In genomic region chr10:5891009-5891408, GRCh38 we compare ENCODE assay signal across 8 cellular contexts. TPM values are rescaled to one million over a fixed set of nuclear protein-coding genes. Genes with fewer than 3 reads are reported as not detected.
DNase-seq lines count a peak whose midpoint lies in the region; ATAC-seq, FAIRE-seq and TF ChIP-seq lines count a peak whose summit lies in the region.

No MANE protein-coding gene starts in this region.

- H3K4me1 Mint-ChIP-seq in activated naive CD4-positive, alpha-beta T cell treated with anti-CD3 and anti-CD28 coated beads, Interleukin-2, amount 10 ng/mL, durations not matched to agents 7 days and 5 days = peaks cover 65% of the 10 kb centered on the region
- H3K4me1 Mint-ChIP-seq in type B pancreatic cell (ENCODE audit: unreplicated experiment) = peaks cover 43% of the 10 kb centered on the region

- ATAC-seq in GM12878 = no peak
- no peak for ATAC-seq in lower lobe of right lung

- H3K79me2 ChIP-seq in GM12878 (ENCODE audit: control insufficient read depth, insufficient read depth, low read length) = peaks cover 52% of the 10 kb centered on the region

- in situ Hi-C loops in GM12878 (cut with MboI) = no loop called here

- CTCF ChIA-PET in activated naive CD4-positive, alpha-beta T cell treated with anti-CD3 and anti-CD28 coated beads, Interleukin-2, amount 10 ng/mL, durations not matched to agents 7 days and 5 days (lab: Charles Lee) = interaction anchor here (0.7 kb wide), 1 partner anchor 268 kb away, joined by 3 read pairs; no protein-coding TSS in a partner anchor
- CTCF ChIA-PET in GM12878 (lab: Yijun Ruan, JAX) = interaction anchor here (1.2 to 4.9 kb wide), 7 partner anchors 13 to 195 kb away, joined by 3 to 24 read pairs (median 5); no protein-coding TSS in a partner anchor

- DNase-seq in activated naive CD4-positive, alpha-beta T cell treated with anti-CD3 and anti-CD28 coated beads, Interleukin-2, amount 10 ng/mL, durations not matched to agents 7 days and 5 days = no peak
- DNase-seq in activated naive CD4-positive, alpha-beta T cell treated with Interleukin-2 at 50 U/mL for 16 hours = no peak
- DNase-seq in GM12878 (ENCODE audit: low read depth, low spot score) (no peak), lower lobe of right lung (no peak), type B pancreatic cell (ENCODE audit: extremely low spot score, unreplicated experiment) (no peak), cortex of kidney (lab: John Stamatoyannopoulos, UW) (no peak), hepatic stellate cell (ENCODE audit: low spot score) (no peak), GM19240 (ENCODE audit: insufficient read length, low spot score) (no peak)

- TSS peak; percentile 56 for BruUV-seq in GM12878 (replicated peaks; lab: Mats Ljungman, UMichigan)

- no peak for TF ChIP-seq CTCF in GM12878 (IDR thresholded peaks at IDR 0.05 in 2 of 3, conservative IDR thresholded peaks at IDR 0.05 in 1 of 3; ENCODE audit: control insufficient read depth in 2 of 3, extremely low read depth in 1 of 3, insufficient read depth in 1 of 3, low read depth in 3 of 3, low read length in 3 of 3)
- TF ChIP-seq CTCF in lower lobe of right lung (IDR thresholded peaks at IDR 0.05) = no peak
- TF ChIP-seq CTCF in type B pancreatic cell (conservative IDR thresholded peaks at IDR 0.05) = no peak

- H3K9me3 Mint-ChIP-seq in activated naive CD4-positive, alpha-beta T cell treated with anti-CD3 and anti-CD28 coated beads, Interleukin-2, amount 10 ng/mL, durations not matched to agents 7 days and 5 days = no peaks in the 10 kb centered on the region
- H3K9me3 Mint-ChIP-seq in type B pancreatic cell = no peaks in the 10 kb centered on the region

- peak overlapping the region; percentile 90 for H3K4me3 Mint-ChIP-seq in activated naive CD4-positive, alpha-beta T cell treated with anti-CD3 and anti-CD28 coated beads, Interleukin-2, amount 10 ng/mL, durations not matched to agents 7 days and 5 days
- peak overlapping the region; percentile 98 for H3K4me3 Mint-ChIP-seq in type B pancreatic cell

- POLR2A ChIA-PET in GM12878 (lab: Charles Lee) = interaction anchor here (0.6 to 3.2 kb wide), 7 partner anchors 13 to 128 kb away, joined by 3 to 23 read pairs (median 6); partner anchors contain the start of gene IL15RA

- WGBS in GM12878 (ENCODE audit: insufficient coverage, insufficient replicate concordance, low lambda C conversion rate, missing lambda C conversion rate) = 70% methylated on average over 7 of the region's 7 CpGs

- H3K36me3 ChIP-seq in GM12878 (ENCODE audit: control insufficient read depth in 2 of 2, insufficient read depth in 2 of 2, low read length in 1 of 2) (peaks cover 1 to 14% of the 10 kb centered on the region in 2 experiments; a peak in 3 of 4 replicates), lower lobe of right lung (peaks cover 28% of the 10 kb centered on the region)

- no peaks in the 10 kb centered on the region for H3K27me3 ChIP-seq in GM12878 (replicated peaks in 1 of 2; ENCODE audit: control insufficient read depth in 2 of 2, insufficient read depth in 2 of 2, low read length in 1 of 2)
- H3K27me3 ChIP-seq in lower lobe of right lung (ENCODE audit: low read depth) = no peaks in the 10 kb centered on the region

- H3K9me3 ChIP-seq in GM12878 (replicated peaks; ENCODE audit: control insufficient read depth, insufficient read depth, low read length) (no peaks in the 10 kb centered on the region; the same call in 2 of the 3 replicates), lower lobe of right lung (no peaks in the 10 kb centered on the region)

- no peak for FAIRE-seq in GM12878 (lab: Jason Lieb, UNC)

- SMC1A ChIA-PET in GM12878 (lab: Charles Lee; ENCODE audit: uncharacterized antibody, unreplicated experiment) = interaction anchor here (0.9 to 2.7 kb wide), 8 partner anchors 9 to 158 kb away, joined by 3 to 17 read pairs (median 4); partner anchors contain the start of gene IL15RA

- peak overlapping the region; percentile 73 for H3K27ac ChIP-seq in GM12878 (ENCODE audit: control insufficient read depth, insufficient read depth)
- peak overlapping the region; percentile 83 for H3K27ac ChIP-seq in lower lobe of right lung

- RAD21 ChIA-PET in GM12878 (lab: Charles Lee; ENCODE audit: unreplicated experiment) = interaction anchor here (1.1 to 3.6 kb wide), 12 partner anchors 13 to 448 kb away, joined by 3 to 29 read pairs (median 8); partner anchors contain the start of genes IL15RA and TASOR2

- H3K4me2 ChIP-seq in GM12878 (ENCODE audit: control insufficient read depth, insufficient read depth) = peak overlapping the region; percentile 90

- TF ChIP-seq EP300 in GM12878 (IDR thresholded peaks at IDR 0.05; ENCODE audit: borderline replicate concordance in 1 of 2, control insufficient read depth in 1 of 2, low read depth in 2 of 2, low read length in 2 of 2) = no peak

- TF ChIP-seq POLR2A in GM12878 (IDR thresholded peaks at IDR 0.05; ENCODE audit: low read depth, low read length) = no peak

- H2AFZ ChIP-seq in GM12878 (ENCODE audit: control insufficient read depth, low read depth, low read length) = no peak overlapping the region

- no peaks in the 10 kb centered on the region; the same call in 1 of the 2 replicates for H4K20me1 ChIP-seq in GM12878 (ENCODE audit: control insufficient read depth, insufficient read depth)

- peaks cover 42% of the 10 kb centered on the region for H3K36me3 Mint-ChIP-seq in activated naive CD4-positive, alpha-beta T cell treated with anti-CD3 and anti-CD28 coated beads, Interleukin-2, amount 10 ng/mL, durations not matched to agents 7 days and 5 days
- peaks cover 26% of the 10 kb centered on the region for H3K36me3 Mint-ChIP-seq in type B pancreatic cell

- H3K27ac Mint-ChIP-seq in activated naive CD4-positive, alpha-beta T cell treated with anti-CD3 and anti-CD28 coated beads, Interleukin-2, amount 10 ng/mL, durations not matched to agents 7 days and 5 days = peak overlapping the region; percentile 81
- H3K27ac Mint-ChIP-seq in type B pancreatic cell = peak overlapping the region; percentile 79

- no peak for TF ChIP-seq RAD21 in GM12878 (IDR thresholded peaks at IDR 0.05; ENCODE audit: insufficient read depth, low read depth, low read length)

- peak overlapping the region; percentile 74 for H3K9ac ChIP-seq in GM12878 (ENCODE audit: control insufficient read depth, insufficient read depth, low read length)

- H3K4me3 ChIP-seq in GM12878 = peak overlapping the region; percentile 71
- H3K4me3 ChIP-seq in lower lobe of right lung = peak overlapping the region; percentile 78

- H3K4me1 ChIP-seq in GM12878 (ENCODE audit: control insufficient read depth, insufficient read depth, low read length) = peaks cover 24% of the 10 kb centered on the region
- peaks cover 50% of the 10 kb centered on the region for H3K4me1 ChIP-seq in lower lobe of right lung

- intact Hi-C loops in GM12878 (cut with micrococcal nuclease; ENCODE audit: unreplicated experiment) (loop anchor here (5.0 kb wide), 2 partner anchors 79 to 86 kb away; partner anchors contain the start of genes GDI2 and IL15RA), lower lobe of right lung (cut with DNase I) (no loop called here)

- no peaks in the 10 kb centered on the region for H3K27me3 Mint-ChIP-seq in activated naive CD4-positive, alpha-beta T cell treated with anti-CD3 and anti-CD28 coated beads, Interleukin-2, amount 10 ng/mL, durations not matched to agents 7 days and 5 days
- no peaks in the 10 kb centered on the region for H3K27me3 Mint-ChIP-seq in type B pancreatic cell

TF ChIP-seq in GM12878, 131 proteins besides CTCF, POLR2A, EP300 and RAD21 (continues in another document):
- TF ChIP-seq HCFC1 (IDR thresholded peaks at IDR 0.05; ENCODE audit: low read length) (no peak), MXI1 (IDR thresholded peaks at IDR 0.05; ENCODE audit: low read depth, low read length) (no peak)

RNA-seq across cellular contexts. Expression of gene FBH1, which starts 1.0 kb away (rescaled TPM):
- total RNA-seq in GM12878 (2013; cell fraction: nucleolus; rRNA removed) = 158 and 181 TPM in 2 replicates
- total RNA-seq in GM12878 (2014; rRNA removed) (45.1 and 51.9 TPM in 2 replicates), GM12878 (2014; rRNA removed; fragmentation: Illumina TruSeq; extraction: Trizol) (54.6 and 60.9 TPM in 2 replicates), GM12878 (2021) (58.7 and 66.8 TPM in 2 replicates), lower lobe of right lung (64.7 TPM), type B pancreatic cell (ENCODE audit: low replicate concordance) (73.0 TPM in 2 replicates)
- polyA plus RNA-seq in GM12878 (2011; ENCODE audit: low read depth) = 33.1 TPM
- polyA plus RNA-seq in GM12878 (2011; rRNA removed) (40.6 and 49.2 TPM in 2 replicates), GM12878 (2014; fragmentation: Illumina TruSeq; extraction: Trizol) (34.4 and 37.9 TPM in 2 replicates), GM12878 (2014; fragmentation: Nextera tagmentation; extraction: Ambion mirVana) (10 to 100 TPM in 1 of 2 experiments, 1 to 10 TPM in 1; 6.1 to 19.0 TPM), GM12878 (2014; rRNA removed) (42.0 and 44.4 TPM in 2 replicates), GM12878 (2016; fragmentation: Nextera tagmentation; extraction: Ambion mirVana) (10 to 100 TPM; 67.4 to 67.6 TPM)
- 47.8 and 53.8 TPM in 2 replicates for polyA plus RNA-seq in GM12878 (2011; cell fraction: cytosol; rRNA removed)
- 93.4 and 100.0 TPM in 2 replicates for polyA plus RNA-seq in GM12878 (2011; cell fraction: nucleus; rRNA removed)
- polyA plus RNA-seq in GM12878 (2012) = 39.6 and 40.3 TPM in 2 replicates
- 110 and 113 TPM in 2 replicates for polyA minus RNA-seq in GM12878 (2011; rRNA and poly(A)+ RNA removed)
- 22.3 and 33.1 TPM in 2 replicates for polyA minus RNA-seq in GM12878 (2011; cell fraction: cytosol; rRNA and poly(A)+ RNA removed)
- 38.8 and 57.9 TPM in 2 replicates for polyA minus RNA-seq in GM12878 (2011; cell fraction: nucleus; rRNA and poly(A)+ RNA removed)

RNA-seq across cellular contexts. Expression of gene ANKRD16, which starts 1.3 kb away (rescaled TPM):
- total RNA-seq in GM12878 (2013; cell fraction: nucleolus; rRNA removed) = 37.5 and 42.1 TPM in 2 replicates
- total RNA-seq in GM12878 (2014; rRNA removed) = 10.5 and 11.2 TPM in 2 replicates
- total RNA-seq in GM12878 (2014; rRNA removed; fragmentation: Illumina TruSeq; extraction: Trizol) = 3.5 and 4.6 TPM in 2 replicates
- total RNA-seq in GM12878 (2021) = 9.0 and 9.5 TPM in 2 replicates
- 3.3 TPM for polyA plus RNA-seq in GM12878 (2011; ENCODE audit: low read depth)
- polyA plus RNA-seq in GM12878 (2011; rRNA removed) = 8.7 and 13.6 TPM in 2 replicates
- 10.6 and 15.0 TPM in 2 replicates for polyA plus RNA-seq in GM12878 (2011; cell fraction: cytosol; rRNA removed)
- polyA plus RNA-seq in GM12878 (2011; cell fraction: nucleus; rRNA removed) = 27.7 and 29.6 TPM in 2 replicates
- polyA plus RNA-seq in GM12878 (2012) = 5.7 and 6.1 TPM in 2 replicates
- polyA plus RNA-seq in GM12878 (2014; fragmentation: Illumina TruSeq; extraction: Trizol) = 4.3 and 5.2 TPM in 2 replicates
- 1 to 10 TPM; 1.4 to 2.9 TPM for polyA plus RNA-seq in GM12878 (2014; fragmentation: Nextera tagmentation; extraction: Ambion mirVana)
- polyA plus RNA-seq in GM12878 (2014; rRNA removed) = 7.9 and 9.3 TPM in 2 replicates
- 1 to 10 TPM in 1 of 2 experiments, under 1 TPM in 1; 0.57 to 4.2 TPM for polyA plus RNA-seq in GM12878 (2016; fragmentation: Nextera tagmentation; extraction: Ambion mirVana)
- polyA minus RNA-seq in GM12878 (2011; rRNA and poly(A)+ RNA removed) = 24.7 and 29.2 TPM in 2 replicates
- 4.0 and 6.1 TPM in 2 replicates for polyA minus RNA-seq in GM12878 (2011; cell fraction: cytosol; rRNA and poly(A)+ RNA removed)
- polyA minus RNA-seq in GM12878 (2011; cell fraction: nucleus; rRNA and poly(A)+ RNA removed) = 13.4 and 22.9 TPM in 2 replicates
- total RNA-seq in lower lobe of right lung = 5.6 TPM
- 6.7 and 15.3 TPM in 2 replicates for total RNA-seq in type B pancreatic cell (ENCODE audit: low replicate concordance)
